ENCODE assay signal across 15 cellular contexts in the genomic region with DNA sequence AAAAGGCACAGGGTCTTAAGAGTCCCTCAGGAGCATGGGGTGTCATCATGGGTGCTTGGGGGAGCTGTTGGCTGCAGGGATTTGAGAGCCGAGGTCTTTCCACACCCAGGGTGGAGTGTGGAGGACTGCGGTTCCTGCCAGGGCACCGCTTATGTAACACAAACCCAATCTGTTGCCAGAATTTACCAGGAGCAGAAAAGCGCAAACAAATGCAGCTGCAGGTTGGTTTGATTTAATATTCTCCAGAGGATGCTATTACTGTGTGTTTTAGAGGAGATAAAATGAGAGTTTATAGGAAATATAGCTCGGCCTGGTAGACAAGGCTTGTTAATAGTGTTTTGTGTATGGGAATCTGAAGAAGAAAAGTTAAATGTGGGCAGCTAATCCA.
DNase-seq lines count a peak whose midpoint lies in the region; FAIRE-seq and TF ChIP-seq lines count a peak whose summit lies in the region.
"Had no signal": no experiment of that assay in that cellular context is flagged by ENCODE, and none has a peak within 500 bp of the region (broad histone marks: within the 10 kb centered on the region; RNA-seq: fewer than 3 reads in every experiment).

No MANE protein-coding gene starts in this region.

- no peak overlapping the region for H3K4me3 ChIP-seq in fibroblast of the aortic adventitia (ENCODE audit: low read depth, low read length)
- H3K4me3 ChIP-seq: cardiac muscle cell, GM23338, K562 had no signal

- no peak for FAIRE-seq in HTR-8/SVneo (lab: Jason Lieb, UNC)
- FAIRE-seq: K562 had no signal

- peak; percentile 68 for DNase-seq in D341Med (ENCODE audit: low spot score)
- peak; percentile 18 for DNase-seq in NCI-H69 (lab: John Stamatoyannopoulos, UW)
- peak; percentile 54 for DNase-seq in fibroblast of the aortic adventitia (ENCODE audit: low read depth)
- peak; percentile 70 for DNase-seq in pons (ENCODE audit: low spot score)
- no peak for DNase-seq in HTR-8/SVneo (ENCODE audit: insufficient read length, low spot score)
- DNase-seq in HT-29 (ENCODE audit: low spot score) = no peak
- DNase-seq in NCI-H1105 treated with DMSO at 0.1 percent for 48 hours (lab: John Stamatoyannopoulos, UW) = no peak
- DNase-seq in GM19240 (ENCODE audit: insufficient read length, low spot score) = no peak
- DNase-seq: activated B cell treated with CpG ODN at 0.5 μM for 24 hours; CD4-positive, alpha-beta T cell; kidney glomerular epithelial cell; NCI-H345 had no signal

- TF ChIP-seq CTCF in fibroblast of the aortic adventitia (IDR thresholded peaks at IDR 0.05; ENCODE audit: insufficient read depth, low read length) = no peak

Comparison
In these comparisons a context has a peak if more than half of its experiments do, and no peak if none do; other contexts are left out.
1. DNase-seq: peak in D341Med (single experiment), NCI-H69 (single experiment), fibroblast of the aortic adventitia (single experiment) and pons (single experiment); none in HTR-8/SVneo (single experiment), HT-29 (single experiment), NCI-H1105 treated with DMSO at 0.1 percent for 48 hours (single experiment) and GM19240 (single experiment).